27 cellular contexts compared by ENCODE assay signal in genomic region chr11:128188346-128189115, GRCh38.
DNase-seq lines count a peak whose midpoint lies in the region; ATAC-seq, FAIRE-seq and TF ChIP-seq lines count a peak whose summit lies in the region.
"Had no signal": no experiment of that assay in that cellular context is flagged by ENCODE, and none has a peak within 500 bp of the region (broad histone marks: within the 10 kb centered on the region; RNA-seq: fewer than 3 reads in every experiment).

No MANE protein-coding gene starts in this region.

- H3K23ac ChIP-seq in neuronal stem cell (ENCODE audit: low read depth, low read length, poor library complexity), result no peak overlapping the region

- H3K4me2 ChIP-seq in astrocyte (ENCODE audit: low read length), result no peak overlapping the region
- no peak overlapping the region for H3K4me2 ChIP-seq in keratinocyte (ENCODE audit: control insufficient read depth, extremely low read depth, insufficient read depth, low read depth, low read length)
- no peak overlapping the region for H3K4me2 ChIP-seq in neuronal stem cell (ENCODE audit: insufficient read depth, low read length, poor library complexity, severe bottlenecking)
- H3K4me2 ChIP-seq: KMS-11, smooth muscle cell had no signal

- H3K14ac ChIP-seq in neuronal stem cell (ENCODE audit: low read length), result no peak overlapping the region

- H3K79me2 ChIP-seq in astrocyte (ENCODE audit: insufficient read depth, low read length), result no peaks in the 10 kb centered on the region
- no peaks in the 10 kb centered on the region for H3K79me2 ChIP-seq in keratinocyte (ENCODE audit: control insufficient read depth, insufficient read depth, low read length)

- H2BK12ac ChIP-seq in neuronal stem cell (ENCODE audit: low read length), result no peak overlapping the region

- H4K20me1 ChIP-seq in astrocyte (ENCODE audit: insufficient read depth, low read length) (no peaks in the 10 kb centered on the region), keratinocyte (ENCODE audit: control insufficient read depth, extremely low read depth, insufficient read depth, low read length) (no peaks in the 10 kb centered on the region)

- no peak overlapping the region for H2BK5ac ChIP-seq in neuronal stem cell (ENCODE audit: low read length)

- H3K27me3 ChIP-seq in astrocyte (ENCODE audit: insufficient read depth, low read length) (no peaks in the 10 kb centered on the region), keratinocyte (ENCODE audit: control insufficient read depth, extremely low read depth, insufficient read depth, low read length) (no peaks in the 10 kb centered on the region), neuronal stem cell (ENCODE audit: control insufficient read depth in 3 of 3, insufficient read depth in 3 of 3, low read depth in 1 of 3, low read length in 3 of 3) (no peaks in the 10 kb centered on the region), thyroid gland (no peaks in the 10 kb centered on the region), suprapubic skin (no peaks in the 10 kb centered on the region)
- H3K27me3 ChIP-seq: ascending aorta, BE2C had no signal

- no peak overlapping the region for H2AFZ ChIP-seq in astrocyte (ENCODE audit: low read depth, low read length)
- peak overlapping the region; percentile 54 for H2AFZ ChIP-seq in keratinocyte (ENCODE audit: control insufficient read depth, low read length)
- peak overlapping the region; percentile 5 for H2AFZ ChIP-seq in neuronal stem cell (ENCODE audit: low read length)

- FAIRE-seq in astrocyte (lab: Jason Lieb, UNC) (peak; percentile 43), keratinocyte (lab: Jason Lieb, UNC) (no peak)
- FAIRE-seq: frontal cortex, GM12891 had no signal

- H3K27me3 Mint-ChIP-seq in astrocyte (ENCODE audit: low read depth, unreplicated experiment), result no peaks in the 10 kb centered on the region
- H3K27me3 Mint-ChIP-seq: activated CD4-positive, alpha-beta T cell treated with anti-CD3 and anti-CD28 coated beads for 36 hours; naive thymus-derived CD8-positive, alpha-beta T cell had no signal

- H2BK15ac ChIP-seq in neuronal stem cell (ENCODE audit: low read length), result no peak overlapping the region

- H3K27ac ChIP-seq in astrocyte (ENCODE audit: low read depth, low read length), result no peak overlapping the region
- H3K27ac ChIP-seq in keratinocyte (ENCODE audit: control insufficient read depth, insufficient read depth, low read length), result no peak overlapping the region
- no peak overlapping the region for H3K27ac ChIP-seq in neuronal stem cell (replicated peaks; ENCODE audit: low read length)
- H3K27ac ChIP-seq in thyroid gland, result no peak overlapping the region
- no peak overlapping the region for H3K27ac ChIP-seq in suprapubic skin
- H3K27ac ChIP-seq: 22Rv1, ascending aorta, KMS-11 had no signal

- H3K36me3 Mint-ChIP-seq in astrocyte (ENCODE audit: low read depth, unreplicated experiment), result no peaks in the 10 kb centered on the region

- peaks cover 4% of the 10 kb centered on the region for H3K4me1 Mint-ChIP-seq in astrocyte (ENCODE audit: low read depth, unreplicated experiment)

- no peak for TF ChIP-seq EP300 in suprapubic skin (IDR thresholded peaks at IDR 0.05)

- no peaks in the 10 kb centered on the region for H3K9me3 ChIP-seq in astrocyte (ENCODE audit: insufficient read depth, low read depth, low read length)
- H3K9me3 ChIP-seq in keratinocyte (ENCODE audit: control insufficient read depth, low read depth, low read length), result no peaks in the 10 kb centered on the region
- peaks cover 0 to 9% of the 10 kb centered on the region in 2 donors for H3K9me3 ChIP-seq in neuronal stem cell (replicated peaks in 1 of 2; ENCODE audit: control insufficient read depth in 2 of 2, insufficient read depth in 1 of 2, low read depth in 1 of 2, low read length in 2 of 2)
- no peaks in the 10 kb centered on the region for H3K9me3 ChIP-seq in thyroid gland
- H3K9me3 ChIP-seq in suprapubic skin, result no peaks in the 10 kb centered on the region
- H3K9me3 ChIP-seq: ascending aorta, BE2C had no signal

- no peak overlapping the region for H3K4me3 Mint-ChIP-seq in astrocyte (ENCODE audit: unreplicated experiment)
- H3K4me3 Mint-ChIP-seq: activated CD4-positive, alpha-beta T cell treated with anti-CD3 and anti-CD28 coated beads for 36 hours; naive thymus-derived CD8-positive, alpha-beta T cell; stimulated activated naive B cell treated with anti-CD40 and anti-IgM and Interleukin-4, amounts not matched to agents 10 μg/mL and 1 μg/mL and 100 μg/mL, for 72 hours had no signal

- H3K36me3 ChIP-seq in astrocyte (ENCODE audit: insufficient read depth, low read length) (no peaks in the 10 kb centered on the region), keratinocyte (ENCODE audit: control insufficient read depth in 2 of 2, extremely low read depth in 1 of 2, insufficient read depth in 2 of 2, low read length in 2 of 2) (no peaks in the 10 kb centered on the region), neuronal stem cell (replicated peaks in 1 of 2; ENCODE audit: control insufficient read depth in 2 of 2, insufficient read depth in 2 of 2, low read length in 2 of 2) (no peaks in the 10 kb centered on the region), thyroid gland (no peaks in the 10 kb centered on the region), suprapubic skin (no peaks in the 10 kb centered on the region)
- H3K36me3 ChIP-seq: ascending aorta, BE2C had no signal

- H3K4me3 ChIP-seq in astrocyte (ENCODE audit: insufficient read depth, low read depth, low read length) (no peak overlapping the region), keratinocyte (ENCODE audit: control insufficient read depth in 2 of 3, extremely low read depth in 1 of 3, insufficient read depth in 2 of 3, low read depth in 1 of 3, low read length in 3 of 3) (no peak overlapping the region), neuronal stem cell (ENCODE audit: low read length in 2 of 2) (no peak overlapping the region), thyroid gland (replicated peaks in 1 of 3) (no peak overlapping the region), suprapubic skin (no peak overlapping the region)
- H3K4me3 ChIP-seq: ascending aorta, smooth muscle cell had no signal

- H3K9me3 Mint-ChIP-seq in astrocyte (ENCODE audit: unreplicated experiment), result peaks cover 13% of the 10 kb centered on the region

- TF ChIP-seq POLR2A in thyroid gland (IDR thresholded peaks at IDR 0.05) (no peak), suprapubic skin (IDR thresholded peaks at IDR 0.05) (no peak)

- H2AK5ac ChIP-seq in neuronal stem cell (ENCODE audit: low read depth, low read length), result no peak overlapping the region

- intact Hi-C loops in thyroid gland (cut with DNase I), result no loop called here

- DNase-seq in NCI-H1694 treated with DMSO at 0.1 percent for 48 hours (lab: John Stamatoyannopoulos, UW) (peak; percentile 23), NCI-H1694 (lab: John Stamatoyannopoulos, UW) (no peak), astrocyte (ENCODE audit: low read depth) (peak; percentile 53), keratinocyte (ENCODE audit: low read depth, low spot score) (no peak), neuronal stem cell (ENCODE audit: low spot score) (no peak), thyroid gland (no peak), suprapubic skin (ENCODE audit: low spot score in 2 of 2) (no peak)
- DNase-seq: activated CD4-positive, alpha-beta T cell treated with anti-CD3 and anti-CD28 coated beads for 36 hours; COR-L47; DMS79; effector CD8-positive, alpha-beta T cell; hypothalamus; naive thymus-derived CD8-positive, alpha-beta T cell; NCI-H1048; NCI-H2029; NCI-H226; stimulated activated naive B cell treated with anti-CD40 and anti-IgM and Interleukin-4, amounts not matched to agents 10 μg/mL and 1 μg/mL and 100 μg/mL, for 72 hours had no signal

- no peak for ATAC-seq in HG03108 (IDR thresholded peaks at IDR 0.05; ENCODE audit: unreplicated experiment)
- ATAC-seq: activated CD4-positive, alpha-beta T cell treated with anti-CD3 and anti-CD28 coated beads for 36 hours; activated naive CD4-positive, alpha-beta T cell treated with anti-CD3 and anti-CD28 coated beads, Interleukin-2, amount 50 U/mL, for 72 hours; naive thymus-derived CD8-positive, alpha-beta T cell; Right ventricle myocardium inferior; stimulated activated naive B cell treated with anti-CD40 and anti-IgM and Interleukin-4, amounts not matched to agents 10 μg/mL and 1 μg/mL and 100 μg/mL, for 72 hours had no signal

- dilution Hi-C loops in keratinocyte (cut with MboI; ENCODE audit: extremely low pct_ligation_motif_present, low sequenced_read_pairs), result loop anchor here (25.0 kb wide), 1 partner anchor 449 kb away; no protein-coding TSS in a partner anchor

- no peak overlapping the region for H4K8ac ChIP-seq in neuronal stem cell (ENCODE audit: low read depth, low read length)

- H3K9me1 ChIP-seq in keratinocyte (ENCODE audit: control insufficient read depth, extremely low read depth, insufficient read depth, low read length), result no peaks in the 10 kb centered on the region

- no peak overlapping the region for H3K18ac ChIP-seq in neuronal stem cell (ENCODE audit: low read length)

- H3K79me1 ChIP-seq in neuronal stem cell (ENCODE audit: low read depth, low read length), result no peaks in the 10 kb centered on the region

- H3K9ac ChIP-seq in astrocyte (ENCODE audit: low read length) (no peak overlapping the region), keratinocyte (ENCODE audit: control insufficient read depth, extremely low read depth, insufficient read depth, low read length) (no peak overlapping the region), neuronal stem cell (ENCODE audit: low read depth, low read length, poor library complexity) (no peak overlapping the region)
- H3K9ac ChIP-seq: KMS-11 had no signal

- no peak overlapping the region for H3K27ac Mint-ChIP-seq in astrocyte (ENCODE audit: unreplicated experiment)
- H3K27ac Mint-ChIP-seq: activated CD4-positive, alpha-beta T cell treated with anti-CD3 and anti-CD28 coated beads for 36 hours; activated naive CD4-positive, alpha-beta T cell treated with anti-CD3 and anti-CD28 coated beads, Interleukin-2, amount 50 U/mL, for 72 hours; stimulated activated naive B cell treated with anti-CD40 and anti-IgM and Interleukin-4, amounts not matched to agents 10 μg/mL and 1 μg/mL and 100 μg/mL, for 72 hours had no signal

- H3K4ac ChIP-seq in neuronal stem cell (ENCODE audit: low read length), result no peak overlapping the region

- H2BK120ac ChIP-seq in neuronal stem cell (ENCODE audit: low read depth, low read length), result no peak overlapping the region

- no CpG with 5 or more reads among the region's 9 CpGs for WGBS in neuronal stem cell (ENCODE audit: extremely low coverage in 2 of 2, insufficient read length in 2 of 2, insufficient replicate concordance in 1 of 2), 2 donors
- WGBS in thyroid gland, 2 donors, result 60 to 74% methylated on average over 9 of the region's 9 CpGs
- WGBS in suprapubic skin, result 51% methylated on average over 9 of the region's 9 CpGs

- H3K4me1 ChIP-seq in astrocyte (ENCODE audit: insufficient read depth, low read length), result peaks cover 3% of the 10 kb centered on the region
- peaks cover 3% of the 10 kb centered on the region for H3K4me1 ChIP-seq in keratinocyte (ENCODE audit: control insufficient read depth, extremely low read depth, insufficient read depth, low read length)
- H3K4me1 ChIP-seq in neuronal stem cell (ENCODE audit: control insufficient read depth in 2 of 2, insufficient read depth in 1 of 2, low read depth in 1 of 2, low read length in 2 of 2), result peaks cover 3 to 4% of the 10 kb centered on the region in 2 donors
- no peaks in the 10 kb centered on the region for H3K4me1 ChIP-seq in thyroid gland
- peaks cover 1% of the 10 kb centered on the region for H3K4me1 ChIP-seq in suprapubic skin
- H3K4me1 ChIP-seq: ascending aorta, BE2C had no signal

- no peak for TF ChIP-seq CTCF in astrocyte (IDR thresholded peaks at IDR 0.05; ENCODE audit: insufficient read depth, low read depth, low read length)
- TF ChIP-seq CTCF in keratinocyte (optimal IDR thresholded peaks at IDR 0.05 in 1 of 3, IDR thresholded peaks at IDR 0.05 in 1 of 3, conservative IDR thresholded peaks at IDR 0.05 in 1 of 3; ENCODE audit: extremely low read depth in 1 of 3, insufficient read depth in 2 of 3, low read length in 3 of 3), result no peak
- TF ChIP-seq CTCF in thyroid gland (IDR thresholded peaks at IDR 0.05), result no peak
- TF ChIP-seq CTCF in suprapubic skin (IDR thresholded peaks at IDR 0.05), result no peak

- no peak overlapping the region for H4K91ac ChIP-seq in neuronal stem cell (ENCODE audit: low read depth, low read length, poor library complexity)

Comparison
In these comparisons a context has a peak if more than half of its experiments do, and no peak if none do; other contexts are left out.
1. DNase-seq: peak in NCI-H1694 treated with DMSO at 0.1 percent for 48 hours (single experiment) and astrocyte (single experiment); none in NCI-H1694 (single experiment), keratinocyte (single experiment), neuronal stem cell (single experiment), thyroid gland (0 of 2) and suprapubic skin (0 of 2).